ENCODE assay signal across 8 cellular contexts in genomic region chr11:93225642-93226041, GRCh38. TPM values are rescaled to one million over a fixed set of nuclear protein-coding genes. Genes with fewer than 3 reads are reported as not detected.
DNase-seq lines count a peak whose midpoint lies in the region; ATAC-seq and TF ChIP-seq lines count a peak whose summit lies in the region.

No MANE protein-coding gene starts in this region.

- CTCF ChIA-PET in activated CD4-positive, alpha-beta T cell treated with anti-CD3 and anti-CD28 coated beads, Interleukin-2, amount 10 ng/mL, durations not matched to agents 7 days and 5 days (lab: Charles Lee): interaction anchor here (0.6 to 0.9 kb wide), 4 partner anchors 16 to 320 kb away, joined by 3 to 8 read pairs (median 4); no protein-coding TSS in a partner anchor

- no peaks in the 10 kb centered on the region for H3K36me3 Mint-ChIP-seq in mesothelial cell of epicardium
- no peaks in the 10 kb centered on the region for H3K36me3 Mint-ChIP-seq in activated CD4-positive, alpha-beta T cell treated with anti-CD3 and anti-CD28 coated beads, Interleukin-2, amount 10 ng/mL, durations not matched to agents 7 days and 5 days (ENCODE audit: low read depth)

- H3K27ac Mint-ChIP-seq in mesothelial cell of epicardium: no peak overlapping the region
- no peak overlapping the region for H3K27ac Mint-ChIP-seq in activated CD4-positive, alpha-beta T cell treated with anti-CD3 and anti-CD28 coated beads, Interleukin-2, amount 10 ng/mL, durations not matched to agents 7 days and 5 days

- peak; percentile 6 for TF ChIP-seq CTCF in astrocyte of the cerebellum (IDR thresholded peaks at IDR 0.05; ENCODE audit: low read depth, low read length, missing control alignments)
- TF ChIP-seq CTCF in mesothelial cell of epicardium (IDR thresholded peaks at IDR 0.05; ENCODE audit: unreplicated experiment): peak; percentile 15

- H3K4me3 Mint-ChIP-seq in mesothelial cell of epicardium: no peak overlapping the region
- no peak overlapping the region for H3K4me3 Mint-ChIP-seq in activated CD4-positive, alpha-beta T cell treated with anti-CD3 and anti-CD28 coated beads, Interleukin-2, amount 10 ng/mL, durations not matched to agents 7 days and 5 days

- in situ Hi-C loops in astrocyte of the cerebellum (cut with HindIII; ENCODE audit: low sequenced_read_pairs): no loop called here

- ATAC-seq in GM18498 (IDR thresholded peaks at IDR 0.05; ENCODE audit: unreplicated experiment): no peak

- no peaks in the 10 kb centered on the region for H3K4me1 Mint-ChIP-seq in mesothelial cell of epicardium
- no peaks in the 10 kb centered on the region for H3K4me1 Mint-ChIP-seq in activated CD4-positive, alpha-beta T cell treated with anti-CD3 and anti-CD28 coated beads, Interleukin-2, amount 10 ng/mL, durations not matched to agents 7 days and 5 days

- no peaks in the 10 kb centered on the region for H3K27me3 Mint-ChIP-seq in mesothelial cell of epicardium (ENCODE audit: low read depth)
- H3K27me3 Mint-ChIP-seq in activated CD4-positive, alpha-beta T cell treated with anti-CD3 and anti-CD28 coated beads, Interleukin-2, amount 10 ng/mL, durations not matched to agents 7 days and 5 days: peaks cover 3% of the 10 kb centered on the region

- H3K4me3 ChIP-seq in astrocyte of the cerebellum (ENCODE audit: low read depth, low read length): no peak overlapping the region

- POLR2A ChIA-PET in activated CD4-positive, alpha-beta T cell treated with anti-CD3 and anti-CD28 coated beads, Interleukin-2, amount 10 ng/mL, durations not matched to agents 7 days and 5 days (lab: Charles Lee): no interaction called here

- DNase-seq in DMS79 (lab: John Stamatoyannopoulos, UW) (peak; percentile 90), NCI-H1092 treated with DMSO at 0.1 percent for 48 hours (lab: John Stamatoyannopoulos, UW) (peak; percentile 90), astrocyte of the cerebellum (ENCODE audit: low read depth) (peak; percentile 6), mesothelial cell of epicardium (ENCODE audit: low spot score in 2 of 2, unreplicated experiment in 2 of 2) (no peak)
- DNase-seq in activated CD4-positive, alpha-beta T cell treated with anti-CD3 and anti-CD28 coated beads, Interleukin-2, amount 10 ng/mL, durations not matched to agents 7 days and 5 days: no peak
- DNase-seq in activated CD4-positive, alpha-beta T cell treated with anti-CD3 and anti-CD28 coated beads, Interleukin-2, amount 50 U/mL, for 4 hours: no peak
- DNase-seq in activated effector memory CD4-positive, alpha-beta T cell treated with anti-CD3 and anti-CD28 coated beads, Interleukin-2, amount 50 U/mL, for 16 hours: no peak

- H3K9me3 Mint-ChIP-seq in mesothelial cell of epicardium: no peaks in the 10 kb centered on the region
- H3K9me3 Mint-ChIP-seq in activated CD4-positive, alpha-beta T cell treated with anti-CD3 and anti-CD28 coated beads, Interleukin-2, amount 10 ng/mL, durations not matched to agents 7 days and 5 days: no peaks in the 10 kb centered on the region

RNA-seq across cellular contexts. Expression of gene SLC36A4, which starts 27.9 kb away (rescaled TPM):
- total RNA-seq in mesothelial cell of epicardium: 23.6 to 25.3 TPM (median 24.7 TPM) in 3 replicates
- 10 to 100 TPM; 10.8 to 11.4 TPM for total RNA-seq in activated CD4-positive, alpha-beta T cell treated with anti-CD3 and anti-CD28 coated beads, Interleukin-2, amount 10 ng/mL, durations not matched to agents 7 days and 5 days

Comparison
In these comparisons a context has a peak if more than half of its experiments do, and no peak if none do; other contexts are left out.
1. DNase-seq: peak in DMS79 (single experiment), NCI-H1092 treated with DMSO at 0.1 percent for 48 hours (single experiment) and astrocyte of the cerebellum (single experiment); none in mesothelial cell of epicardium (0 of 2), activated CD4-positive, alpha-beta T cell treated with anti-CD3 and anti-CD28 coated beads, Interleukin-2, amount 10 ng/mL, durations not matched to agents 7 days and 5 days (single experiment), activated CD4-positive, alpha-beta T cell treated with anti-CD3 and anti-CD28 coated beads, Interleukin-2, amount 50 U/mL, for 4 hours (0 of 2) and activated effector memory CD4-positive, alpha-beta T cell treated with anti-CD3 and anti-CD28 coated beads, Interleukin-2, amount 50 U/mL, for 16 hours (single experiment).